8 cellular contexts compared by ENCODE assay signal in the genomic region with DNA sequence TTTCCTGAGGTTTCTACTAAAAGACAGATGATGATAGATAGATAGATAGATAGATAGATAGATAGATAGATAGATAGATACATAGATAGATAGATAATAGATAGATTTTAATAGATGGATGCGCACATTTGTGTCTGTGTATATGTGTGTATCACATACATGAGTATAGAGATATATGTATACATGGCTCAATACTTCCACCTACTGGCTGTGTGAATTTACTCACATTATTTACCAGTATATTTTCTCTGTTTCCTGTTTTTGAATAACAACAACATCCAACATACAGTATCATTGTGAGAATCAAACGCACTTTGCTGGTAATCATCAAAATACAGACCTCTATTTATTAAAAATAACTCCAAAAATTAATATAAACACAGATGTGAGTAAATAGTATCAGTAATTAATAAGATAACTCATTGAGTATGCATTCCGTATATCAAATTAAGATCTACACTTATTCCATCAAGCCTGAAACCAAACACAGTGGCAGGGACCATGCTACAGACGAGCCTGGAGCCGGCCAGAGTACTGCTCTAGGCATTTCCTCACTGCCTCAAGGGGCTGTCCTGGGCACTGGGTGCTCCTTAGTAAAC.
DNase-seq lines count a peak whose midpoint lies in the region; ATAC-seq, FAIRE-seq and TF ChIP-seq lines count a peak whose summit lies in the region.

No MANE protein-coding gene starts in this region.

- H4K20me1 ChIP-seq in OCI-LY7 (ENCODE audit: insufficient read depth, low read length) (no peaks in the 10 kb centered on the region), endothelial cell of umbilical vein (replicated peaks; ENCODE audit: control insufficient read depth, extremely low read depth, insufficient read depth, low read length) (no peaks in the 10 kb centered on the region)

- TF ChIP-seq POLR2A in endothelial cell of umbilical vein (IDR thresholded peaks at IDR 0.05; ENCODE audit: low read depth, low read length), result no peak

- no peak overlapping the region for H3K4me2 ChIP-seq in OCI-LY7 (ENCODE audit: low read length)
- H3K4me2 ChIP-seq in endothelial cell of umbilical vein (ENCODE audit: insufficient read depth, low read length), result no peak overlapping the region
- no peak overlapping the region for H3K4me2 ChIP-seq in neuronal stem cell (ENCODE audit: insufficient read depth, low read length, poor library complexity, severe bottlenecking)

- peak overlapping the region; percentile 85 for H2BK5ac ChIP-seq in neuronal stem cell (ENCODE audit: low read length)

- WGBS in neuronal stem cell (ENCODE audit: extremely low coverage in 2 of 2, insufficient read length in 2 of 2, insufficient replicate concordance in 1 of 2), 2 donors, result no CpG with 5 or more reads among the region's 5 CpGs

- DNase-seq in BJ (ENCODE audit: low read depth) (no peak), HuH-7.5 (ENCODE audit: low spot score) (peak; percentile 9), OCI-LY7 (ENCODE audit: low spot score) (peak; percentile 67), endothelial cell of umbilical vein (ENCODE audit: low read depth, low spot score) (peak; percentile 45), neuronal stem cell (ENCODE audit: low spot score) (no peak), cortex of kidney (lab: John Stamatoyannopoulos, UW) (no peak)
- no peak for DNase-seq in NK-92 treated with Interleukin-12 subunit alpha and Interleukin-12 subunit beta, amount 100 ng/mL, for 24 hours (lab: John Stamatoyannopoulos, UW)

- H4K91ac ChIP-seq in neuronal stem cell (ENCODE audit: low read depth, low read length, poor library complexity), result peak overlapping the region; percentile 96

- H3K79me1 ChIP-seq in neuronal stem cell (ENCODE audit: low read depth, low read length), result no peaks in the 10 kb centered on the region

- peak; percentile 67 for ATAC-seq in GM19438 (IDR thresholded peaks at IDR 0.05; ENCODE audit: low read depth, unreplicated experiment)

- H3K9ac ChIP-seq in endothelial cell of umbilical vein (replicated peaks; ENCODE audit: extremely low read depth, insufficient read depth, low read length) (no peak overlapping the region), neuronal stem cell (ENCODE audit: low read depth, low read length, poor library complexity) (no peak overlapping the region)

- H2BK12ac ChIP-seq in neuronal stem cell (ENCODE audit: low read length), result peak overlapping the region; percentile 100

- TF ChIP-seq CTCF in BJ (IDR thresholded peaks at IDR 0.05; ENCODE audit: insufficient read depth, low read depth, low read length), result peak; percentile 33; the same call in 1 of the 2 replicates
- peak; percentile 86 for TF ChIP-seq CTCF in OCI-LY7 (conservative IDR thresholded peaks at IDR 0.05; ENCODE audit: low read length)
- peak in 1 of 2 donors; percentile 8 for TF ChIP-seq CTCF in endothelial cell of umbilical vein (IDR thresholded peaks at IDR 0.05; ENCODE audit: extremely low read depth in 1 of 2, insufficient read depth in 1 of 2, low read depth in 1 of 2, low read length in 2 of 2)

- no peaks in the 10 kb centered on the region for H3K36me3 ChIP-seq in BJ (ENCODE audit: control insufficient read depth, insufficient read depth, low read length)
- H3K36me3 ChIP-seq in OCI-LY7 (ENCODE audit: insufficient read depth, low read length), result no peaks in the 10 kb centered on the region
- H3K36me3 ChIP-seq in endothelial cell of umbilical vein (ENCODE audit: control insufficient read depth in 2 of 2, extremely low read depth in 1 of 2, insufficient read depth in 2 of 2, low read length in 2 of 2), result no peaks in the 10 kb centered on the region
- H3K36me3 ChIP-seq in neuronal stem cell (replicated peaks in 1 of 2; ENCODE audit: control insufficient read depth in 2 of 2, insufficient read depth in 2 of 2, low read length in 2 of 2), result peaks cover 0 to 13% of the 10 kb centered on the region in 2 donors

- H2AK5ac ChIP-seq in neuronal stem cell (ENCODE audit: low read depth, low read length), result peak overlapping the region; percentile 91

- H3K9me3 ChIP-seq in OCI-LY7 (ENCODE audit: low read length), result no peaks in the 10 kb centered on the region
- H3K9me3 ChIP-seq in endothelial cell of umbilical vein (replicated peaks; ENCODE audit: control insufficient read depth, insufficient read depth, low read length), result no peaks in the 10 kb centered on the region
- peaks cover 4 to 5% of the 10 kb centered on the region in 2 donors for H3K9me3 ChIP-seq in neuronal stem cell (replicated peaks in 1 of 2; ENCODE audit: control insufficient read depth in 2 of 2, insufficient read depth in 1 of 2, low read depth in 1 of 2, low read length in 2 of 2)

- peak overlapping the region; percentile 85 for H2BK120ac ChIP-seq in neuronal stem cell (ENCODE audit: low read depth, low read length)

- H4K8ac ChIP-seq in neuronal stem cell (ENCODE audit: low read depth, low read length), result no peak overlapping the region

- dilution Hi-C loops in endothelial cell of umbilical vein (cut with MboI; ENCODE audit: extremely low pct_ligation_motif_present, low sequenced_read_pairs), result no loop called here

- peak overlapping the region; percentile 74 for H3K18ac ChIP-seq in neuronal stem cell (ENCODE audit: low read length)

- H3K9me2 ChIP-seq in OCI-LY7 (ENCODE audit: insufficient read depth, low read length), result no peaks in the 10 kb centered on the region

- peak overlapping the region; percentile 32 for H2BK15ac ChIP-seq in neuronal stem cell (ENCODE audit: low read length)

- H3K9me1 ChIP-seq in endothelial cell of umbilical vein (replicated peaks; ENCODE audit: control insufficient read depth, extremely low read depth, insufficient read depth, low read length), result no peaks in the 10 kb centered on the region

- H3K79me2 ChIP-seq in OCI-LY7 (ENCODE audit: insufficient read depth, low read depth, low read length) (no peaks in the 10 kb centered on the region), endothelial cell of umbilical vein (ENCODE audit: control insufficient read depth, insufficient read depth, low read length) (no peaks in the 10 kb centered on the region)

- H3K27me3 ChIP-seq in BJ (ENCODE audit: control insufficient read depth, insufficient read depth, low read length) (no peaks in the 10 kb centered on the region), endothelial cell of umbilical vein (ENCODE audit: control insufficient read depth in 2 of 2, insufficient read depth in 2 of 2, low read length in 2 of 2) (no peaks in the 10 kb centered on the region), neuronal stem cell (ENCODE audit: control insufficient read depth in 3 of 3, insufficient read depth in 3 of 3, low read depth in 1 of 3, low read length in 3 of 3) (no peaks in the 10 kb centered on the region)

- H3K27ac ChIP-seq in OCI-LY7 (ENCODE audit: low read depth, low read length, poor library complexity, severe bottlenecking), result no peak overlapping the region
- no peak overlapping the region for H3K27ac ChIP-seq in endothelial cell of umbilical vein (ENCODE audit: insufficient read depth, low read depth, low read length)
- no peak overlapping the region for H3K27ac ChIP-seq in neuronal stem cell (replicated peaks; ENCODE audit: low read length)

- H3K23ac ChIP-seq in neuronal stem cell (ENCODE audit: low read depth, low read length, poor library complexity), result peak overlapping the region; percentile 62

- H3K4me1 ChIP-seq in OCI-LY7 (ENCODE audit: insufficient read depth, low read length, poor library complexity, severe bottlenecking) (no peaks in the 10 kb centered on the region), endothelial cell of umbilical vein (ENCODE audit: control insufficient read depth, extremely low read depth, insufficient read depth, low read length) (no peaks in the 10 kb centered on the region), neuronal stem cell (ENCODE audit: control insufficient read depth in 2 of 2, insufficient read depth in 1 of 2, low read depth in 1 of 2, low read length in 2 of 2) (peaks cover 0 to 8% of the 10 kb centered on the region in 2 donors)

- H2AFZ ChIP-seq in OCI-LY7 (ENCODE audit: low read length) (no peak overlapping the region), endothelial cell of umbilical vein (ENCODE audit: low read depth, low read length) (no peak overlapping the region), neuronal stem cell (ENCODE audit: low read length) (no peak overlapping the region)

- no peak for FAIRE-seq in endothelial cell of umbilical vein (lab: Jason Lieb, UNC)

- intact Hi-C loops in OCI-LY7 (cut with micrococcal nuclease; ENCODE audit: unreplicated experiment), result loop anchor here (2.0 to 5.0 kb wide), 2 partner anchors 343 to 1281 kb away; no protein-coding TSS in a partner anchor
- intact Hi-C loops in endothelial cell of umbilical vein (cut with micrococcal nuclease), result loop anchor here (1.0 to 10.0 kb wide), 3 partner anchors 343 to 1321 kb away; no protein-coding TSS in a partner anchor

- H3K4me3 ChIP-seq in BJ (ENCODE audit: low read depth, low read length) (no peak overlapping the region), OCI-LY7 (ENCODE audit: low read depth, low read length, poor library complexity, severe bottlenecking) (no peak overlapping the region), endothelial cell of umbilical vein (replicated peaks in 1 of 3; ENCODE audit: insufficient read depth in 1 of 3, low read depth in 1 of 3, low read length in 3 of 3) (no peak overlapping the region), neuronal stem cell (ENCODE audit: low read length in 2 of 2) (no peak overlapping the region)

- no TSS peak for BruUV-seq in OCI-LY7 (replicated peaks; lab: Mats Ljungman, UMichigan)
- no TSS peak for BruUV-seq in endothelial cell of umbilical vein (replicated peaks; lab: Mats Ljungman, UMichigan)

- POLR2A ChIA-PET in BJ (lab: Charles Lee) (no interaction called here), OCI-LY7 (lab: Charles Lee) (no interaction called here), endothelial cell of umbilical vein (lab: Charles Lee) (no interaction called here)

- CTCF ChIA-PET in BJ (lab: Yijun Ruan, JAX) (interaction anchor here (0.6 to 2.1 kb wide), 23 partner anchors 9 to 452 kb away, joined by 3 to 14 read pairs (median 4); no protein-coding TSS in a partner anchor), OCI-LY7 (lab: Charles Lee; ENCODE audit: unreplicated experiment) (no interaction called here), endothelial cell of umbilical vein (lab: Charles Lee) (interaction anchor here (0.8 to 3.9 kb wide), 7 partner anchors 300 to 1321 kb away, joined by 3 to 17 read pairs (median 8); no protein-coding TSS in a partner anchor)

- peak overlapping the region; percentile 79 for H3K14ac ChIP-seq in neuronal stem cell (ENCODE audit: low read length)

- peak overlapping the region; percentile 60 for H3K4ac ChIP-seq in neuronal stem cell (ENCODE audit: low read length)

TF ChIP-seq in endothelial cell of umbilical vein, 7 proteins besides CTCF, POLR2A, EP300 and RAD21:
- TF ChIP-seq POLR2AphosphoS5 (IDR thresholded peaks at IDR 0.05; ENCODE audit: insufficient read depth, low read depth, low read length), result no peak

Comparison
In these comparisons a context has a peak if more than half of its experiments do, and no peak if none do; other contexts are left out.
1. DNase-seq: peak in HuH-7.5 (single experiment), OCI-LY7 (single experiment) and endothelial cell of umbilical vein (single experiment); none in BJ (single experiment), neuronal stem cell (single experiment), NK-92 treated with Interleukin-12 subunit alpha and Interleukin-12 subunit beta, amount 100 ng/mL, for 24 hours (single experiment) and cortex of kidney (single experiment).